7 cellular contexts compared by ENCODE assay signal in genomic region chr3:115790759-115791158, GRCh38.
A peak's percentile ranks its signal among the peaks of the same experiment; 100 is the strongest.
DNase-seq lines count a peak whose midpoint lies in the region; ATAC-seq and TF ChIP-seq lines count a peak whose summit lies in the region.

No MANE protein-coding gene starts in this region.

- no TSS peak for BruUV-seq in PC-9 (replicated peaks; lab: Mats Ljungman, UMichigan)

- ATAC-seq in HG03139 (IDR thresholded peaks at IDR 0.05; ENCODE audit: unreplicated experiment) = no peak

- H3K27me3 Mint-ChIP-seq in activated naive CD8-positive, alpha-beta T cell = no peaks in the 10 kb centered on the region
- peaks cover 8% of the 10 kb centered on the region for H3K27me3 Mint-ChIP-seq in glutamatergic neuron (ENCODE audit: unreplicated experiment)

- H3K9ac ChIP-seq in GM23248 = peak overlapping the region; percentile 63

- H3K9me3 ChIP-seq in GM23248 (ENCODE audit: low read depth) = no peaks in the 10 kb centered on the region
- H3K9me3 ChIP-seq in PC-9 (ENCODE audit: insufficient read depth, low read depth) = peaks cover 6% of the 10 kb centered on the region; the same call in 1 of the 2 replicates

- H4K20me1 ChIP-seq in GM23248 (ENCODE audit: insufficient read depth) = no peaks in the 10 kb centered on the region
- no peaks in the 10 kb centered on the region; the same call in 1 of the 2 replicates for H4K20me1 ChIP-seq in PC-9 (ENCODE audit: insufficient read depth)

- H3K79me2 ChIP-seq in GM23248 (ENCODE audit: insufficient read depth) (no peaks in the 10 kb centered on the region), PC-9 (ENCODE audit: low read depth) (no peaks in the 10 kb centered on the region)

- H3K27me3 ChIP-seq in GM23248 (replicated peaks; ENCODE audit: insufficient read depth) = no peaks in the 10 kb centered on the region
- no peaks in the 10 kb centered on the region for H3K27me3 ChIP-seq in PC-9 (ENCODE audit: insufficient read depth, low read depth)

- H3K4me1 ChIP-seq in GM23248 (ENCODE audit: insufficient read depth) (peaks cover 51% of the 10 kb centered on the region), PC-9 (replicated peaks; ENCODE audit: insufficient read depth) (peaks cover 54% of the 10 kb centered on the region)

- H3K4me3 ChIP-seq in GM23248 = no peak overlapping the region
- H3K4me3 ChIP-seq in PC-9 = peak overlapping the region; percentile 5; the same call in 1 of the 2 replicates

- no peaks in the 10 kb centered on the region for H3K9me3 Mint-ChIP-seq in activated naive CD8-positive, alpha-beta T cell (ENCODE audit: low read depth)
- H3K9me3 Mint-ChIP-seq in glutamatergic neuron (ENCODE audit: unreplicated experiment) = peaks cover 3% of the 10 kb centered on the region

- POLR2A ChIA-PET in PC-9 (lab: Charles Lee; ENCODE audit: unreplicated experiment) = no interaction called here

- H3K36me3 ChIP-seq in GM23248 (ENCODE audit: low read depth) = no peaks in the 10 kb centered on the region
- no peaks in the 10 kb centered on the region for H3K36me3 ChIP-seq in PC-9 (ENCODE audit: low read depth)

- no peaks in the 10 kb centered on the region for H3K36me3 Mint-ChIP-seq in activated naive CD8-positive, alpha-beta T cell
- no peaks in the 10 kb centered on the region for H3K36me3 Mint-ChIP-seq in glutamatergic neuron (ENCODE audit: unreplicated experiment)

- no peak for TF ChIP-seq CTCF in PC-9 (conservative IDR thresholded peaks at IDR 0.05)
- TF ChIP-seq CTCF in glutamatergic neuron (IDR thresholded peaks at IDR 0.05; ENCODE audit: partially characterized antibody, unreplicated experiment) = no peak

- CTCF ChIA-PET in PC-9 (lab: Charles Lee) = no interaction called here

- 23 to 30% methylated on average over 3 of the region's 3 CpGs for WGBS in GM23248 (ENCODE audit: low coverage in 1 of 2, low lambda C conversion rate in 2 of 2, missing lambda C conversion rate in 2 of 2), 2 experiments

- H3K4me3 Mint-ChIP-seq in activated naive CD8-positive, alpha-beta T cell = peak overlapping the region; percentile 49
- no peak overlapping the region for H3K4me3 Mint-ChIP-seq in glutamatergic neuron (ENCODE audit: unreplicated experiment)

- H3K27ac Mint-ChIP-seq in activated naive CD8-positive, alpha-beta T cell = peak overlapping the region; percentile 83
- no peak overlapping the region for H3K27ac Mint-ChIP-seq in glutamatergic neuron (ENCODE audit: unreplicated experiment)

- H2AFZ ChIP-seq in GM23248 (no peak overlapping the region), PC-9 (no peak overlapping the region)

- H3K4me2 ChIP-seq in GM23248 (ENCODE audit: unreplicated experiment) (peak overlapping the region; percentile 40), PC-9 (peak overlapping the region; percentile 64)

- H3K27ac ChIP-seq in GM23248 (peak overlapping the region; percentile 93), PC-9 (peak overlapping the region; percentile 89)

- no peaks in the 10 kb centered on the region for H3K9me2 ChIP-seq in GM23248 (ENCODE audit: insufficient read depth)
- no peaks in the 10 kb centered on the region for H3K9me2 ChIP-seq in PC-9 (ENCODE audit: insufficient read depth)

- H3F3A ChIP-seq in GM23248 (ENCODE audit: insufficient read depth) (peaks cover 44% of the 10 kb centered on the region), PC-9 (ENCODE audit: insufficient read depth, low read depth) (peaks cover 46% of the 10 kb centered on the region)

- DNase-seq in GM23248 (peak; percentile 98), PC-9 (peak; percentile 79 to 91), mucosa of gallbladder (ENCODE audit: low spot score) (peak; percentile 67), germinal center (ENCODE audit: low spot score) (no peak), glutamatergic neuron (no peak)

- intact Hi-C loops in PC-9 (cut with micrococcal nuclease; ENCODE audit: unreplicated experiment) = loop anchor here (2.0 to 10.0 kb wide), 2 partner anchors 14 to 1736 kb away; partner anchors contain the start of genes CCDC191 and QTRT2

- in situ Hi-C loops in GM23248 (cut with MboI) = no loop called here

- H3K4me1 Mint-ChIP-seq in activated naive CD8-positive, alpha-beta T cell (ENCODE audit: low read depth) = peaks cover 41% of the 10 kb centered on the region
- peaks cover 28% of the 10 kb centered on the region for H3K4me1 Mint-ChIP-seq in glutamatergic neuron (ENCODE audit: low read depth, unreplicated experiment)

Comparison
In these comparisons a context has a peak if more than half of its experiments do, and no peak if none do; other contexts are left out.
1. DNase-seq: peak in GM23248 (single experiment), PC-9 (2 of 2) and mucosa of gallbladder (single experiment); none in germinal center (single experiment) and glutamatergic neuron (single experiment).